In the genomic region with DNA sequence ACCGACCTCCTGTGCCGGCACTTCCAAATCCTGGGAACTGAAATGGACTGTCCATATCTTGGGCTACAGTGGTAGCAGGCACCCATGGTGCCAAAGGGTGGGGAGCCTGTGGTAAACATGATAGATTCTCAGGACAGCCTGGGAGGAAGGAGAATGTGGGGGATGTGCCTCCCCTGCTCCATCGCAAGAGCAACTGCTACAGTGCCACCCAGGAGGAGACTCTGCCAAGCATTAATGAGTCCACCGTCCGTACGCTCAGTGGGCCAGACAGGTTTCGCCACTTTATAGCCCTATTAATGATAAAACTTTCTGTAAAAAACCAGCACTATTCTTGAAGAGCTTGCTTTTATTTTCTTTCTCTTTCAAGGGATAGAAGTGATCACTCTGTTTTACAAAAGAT, we compare ENCODE assay signal across 14 cellular contexts.
DNase-seq lines count a peak whose midpoint lies in the region; ATAC-seq, FAIRE-seq and TF ChIP-seq lines count a peak whose summit lies in the region.
"Had no signal": no experiment of that assay in that cellular context is flagged by ENCODE, and none has a peak within 500 bp of the region (broad histone marks: within the 10 kb centered on the region; RNA-seq: fewer than 3 reads in every experiment).

No MANE protein-coding gene starts in this region.

- H3K9me3 ChIP-seq in keratinocyte (ENCODE audit: control insufficient read depth, low read depth, low read length) (no peaks in the 10 kb centered on the region), neural progenitor cell (ENCODE audit: low read depth) (no peaks in the 10 kb centered on the region)
- H3K9me3 ChIP-seq: Caco-2 had no signal

- DNase-seq in HT-29 (ENCODE audit: low spot score) (peak; percentile 65), LNCaP clone FGC (ENCODE audit: low read depth) (peak; percentile 31), keratinocyte (ENCODE audit: low read depth, low spot score) (no peak), neural progenitor cell (ENCODE audit: low spot score) (no peak), SIG-M5 (lab: John Stamatoyannopoulos, UW) (no peak)
- DNase-seq in activated CD4-positive, alpha-beta T cell treated with anti-CD3 and anti-CD28 coated beads for 36 hours = no peak
- DNase-seq: Caco-2, DMS153, HFFc6, Kasumi-1, NCI-H2171 treated with DMSO at 0.1 percent for 48 hours, SHP77 had no signal

- peak overlapping the region; percentile 25 for H2AFZ ChIP-seq in keratinocyte (ENCODE audit: control insufficient read depth, low read length)
- H2AFZ ChIP-seq in neural progenitor cell (replicated peaks) = peak overlapping the region; percentile 58

- H3K27me3 ChIP-seq in keratinocyte (ENCODE audit: control insufficient read depth, extremely low read depth, insufficient read depth, low read length) = no peaks in the 10 kb centered on the region
- no peaks in the 10 kb centered on the region for H3K27me3 ChIP-seq in neural progenitor cell

- no peaks in the 10 kb centered on the region for H3K9me1 ChIP-seq in keratinocyte (ENCODE audit: control insufficient read depth, extremely low read depth, insufficient read depth, low read length)

- dilution Hi-C loops in keratinocyte (cut with MboI; ENCODE audit: extremely low pct_ligation_motif_present, low sequenced_read_pairs) = no loop called here

- H3K9ac ChIP-seq in keratinocyte (ENCODE audit: control insufficient read depth, extremely low read depth, insufficient read depth, low read length) = no peak overlapping the region
- no peak overlapping the region for H3K9ac ChIP-seq in neural progenitor cell

- no peak overlapping the region for H3K27ac Mint-ChIP-seq in neural progenitor cell
- no peak overlapping the region for H3K27ac Mint-ChIP-seq in activated CD4-positive, alpha-beta T cell treated with anti-CD3 and anti-CD28 coated beads for 36 hours
- H3K27ac Mint-ChIP-seq: HFFc6 had no signal

- H3K4me1 ChIP-seq in keratinocyte (ENCODE audit: control insufficient read depth, extremely low read depth, insufficient read depth, low read length) (no peaks in the 10 kb centered on the region), neural progenitor cell (no peaks in the 10 kb centered on the region)
- H3K4me1 ChIP-seq: Caco-2 had no signal

- H3K4me3 ChIP-seq in LNCaP clone FGC (ENCODE audit: low read depth, low read length) (no peak overlapping the region), keratinocyte (ENCODE audit: control insufficient read depth in 2 of 3, extremely low read depth in 1 of 3, insufficient read depth in 2 of 3, low read depth in 1 of 3, low read length in 3 of 3) (no peak overlapping the region), neural progenitor cell (no peak overlapping the region)

- H3K4me1 Mint-ChIP-seq in neural progenitor cell = peaks cover under 1% of the 10 kb centered on the region
- peaks cover under 1% of the 10 kb centered on the region for H3K4me1 Mint-ChIP-seq in activated CD4-positive, alpha-beta T cell treated with anti-CD3 and anti-CD28 coated beads for 36 hours

- H4K20me1 ChIP-seq in keratinocyte (ENCODE audit: control insufficient read depth, extremely low read depth, insufficient read depth, low read length) (no peaks in the 10 kb centered on the region), neural progenitor cell (ENCODE audit: low read depth) (no peaks in the 10 kb centered on the region)

- H3K4me2 ChIP-seq in keratinocyte (ENCODE audit: control insufficient read depth, extremely low read depth, insufficient read depth, low read depth, low read length) = no peak overlapping the region
- no peak overlapping the region for H3K4me2 ChIP-seq in neural progenitor cell

- H3F3A ChIP-seq in neural progenitor cell (ENCODE audit: low read depth) = no peaks in the 10 kb centered on the region

- no peaks in the 10 kb centered on the region for H3K9me3 Mint-ChIP-seq in neural progenitor cell
- no peaks in the 10 kb centered on the region for H3K9me3 Mint-ChIP-seq in activated CD4-positive, alpha-beta T cell treated with anti-CD3 and anti-CD28 coated beads for 36 hours (ENCODE audit: low read depth)
- H3K9me3 Mint-ChIP-seq: HFFc6 had no signal

- CTCF ChIA-PET in activated CD4-positive, alpha-beta T cell treated with anti-CD3 and anti-CD28 coated beads for 36 hours (lab: Charles Lee) = interaction anchor here (0.6 to 0.8 kb wide), 2 partner anchors 14 to 21 kb away, joined by 3 read pairs; no protein-coding TSS in a partner anchor

- H3K27ac ChIP-seq in keratinocyte (ENCODE audit: control insufficient read depth, insufficient read depth, low read length) (no peak overlapping the region), neural progenitor cell (no peak overlapping the region)

- no peaks in the 10 kb centered on the region for H3K79me2 ChIP-seq in keratinocyte (ENCODE audit: control insufficient read depth, insufficient read depth, low read length)
- H3K79me2 ChIP-seq in neural progenitor cell (ENCODE audit: low read depth) = no peaks in the 10 kb centered on the region

- ATAC-seq in GM19324 (IDR thresholded peaks at IDR 0.05; ENCODE audit: low FRiP score, unreplicated experiment) = no peak
- ATAC-seq in HG03095 (IDR thresholded peaks at IDR 0.05; ENCODE audit: unreplicated experiment) = no peak
- no peak for ATAC-seq in activated CD4-positive, alpha-beta T cell treated with anti-CD3 and anti-CD28 coated beads for 36 hours

- peaks cover 5% of the 10 kb centered on the region for H3K27me3 Mint-ChIP-seq in neural progenitor cell (ENCODE audit: insufficient read depth, low read depth)
- no peaks in the 10 kb centered on the region for H3K27me3 Mint-ChIP-seq in activated CD4-positive, alpha-beta T cell treated with anti-CD3 and anti-CD28 coated beads for 36 hours

- intact Hi-C loops in activated CD4-positive, alpha-beta T cell treated with anti-CD3 and anti-CD28 coated beads for 36 hours (cut with DNase I, micrococcal nuclease) = loop anchor here in 1 of 2 experiments (2.0 kb wide), 1 partner anchor 18 kb away; no protein-coding TSS in a partner anchor

- no peaks in the 10 kb centered on the region for H3K36me3 Mint-ChIP-seq in neural progenitor cell
- H3K36me3 Mint-ChIP-seq in activated CD4-positive, alpha-beta T cell treated with anti-CD3 and anti-CD28 coated beads for 36 hours (ENCODE audit: low read depth) = no peaks in the 10 kb centered on the region

- H3K36me3 ChIP-seq in keratinocyte (ENCODE audit: control insufficient read depth in 2 of 2, extremely low read depth in 1 of 2, insufficient read depth in 2 of 2, low read length in 2 of 2) = no peaks in the 10 kb centered on the region
- no peaks in the 10 kb centered on the region for H3K36me3 ChIP-seq in neural progenitor cell

- FAIRE-seq in keratinocyte (lab: Jason Lieb, UNC) = no peak

- POLR2A ChIA-PET in activated CD4-positive, alpha-beta T cell treated with anti-CD3 and anti-CD28 coated beads for 36 hours (lab: Charles Lee) = no interaction called here

- no peak overlapping the region for H3K4me3 Mint-ChIP-seq in neural progenitor cell
- no peak overlapping the region for H3K4me3 Mint-ChIP-seq in activated CD4-positive, alpha-beta T cell treated with anti-CD3 and anti-CD28 coated beads for 36 hours
- H3K4me3 Mint-ChIP-seq: HFFc6 had no signal

- TF ChIP-seq CTCF in LNCaP clone FGC (IDR thresholded peaks at IDR 0.05; ENCODE audit: control insufficient read depth, extremely low read depth, insufficient read depth) (0 out of 2 replicates have a peak, but pooled peaks have one; percentile 3), keratinocyte (optimal IDR thresholded peaks at IDR 0.05 in 1 of 3, IDR thresholded peaks at IDR 0.05 in 1 of 3, conservative IDR thresholded peaks at IDR 0.05 in 1 of 3; ENCODE audit: extremely low read depth in 1 of 3, insufficient read depth in 2 of 3, low read length in 3 of 3) (no peak), neural progenitor cell (IDR thresholded peaks at IDR 0.05) (no peak)

Comparison
In these comparisons a context has a peak if more than half of its experiments do, and no peak if none do; other contexts are left out.
1. DNase-seq: peak in HT-29 (single experiment) and LNCaP clone FGC (single experiment); none in keratinocyte (single experiment), neural progenitor cell (single experiment), activated CD4-positive, alpha-beta T cell treated with anti-CD3 and anti-CD28 coated beads for 36 hours (single experiment) and SIG-M5 (single experiment).